Comparison of ENCODE assay signal across 36 cellular contexts in the genomic region with DNA sequence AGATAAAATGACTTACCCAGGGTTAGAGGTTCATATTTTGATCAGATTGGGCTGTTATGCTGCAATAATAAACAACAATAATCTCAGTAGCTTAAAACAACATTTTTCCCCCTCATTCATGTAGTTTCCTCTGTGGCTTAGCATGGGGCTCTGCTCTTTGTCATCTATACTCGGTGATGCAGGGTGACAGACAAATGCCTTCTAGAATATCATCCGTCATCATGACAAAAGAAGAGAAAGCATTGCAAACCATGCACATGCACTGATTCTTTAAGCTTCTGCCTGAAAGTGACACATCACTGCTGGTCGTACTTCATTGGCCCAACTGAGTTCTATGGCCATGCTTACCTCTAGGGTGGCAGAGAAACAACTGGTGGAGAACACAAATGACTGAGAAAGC. TPM values are rescaled to one million over a fixed set of nuclear protein-coding genes. Genes with fewer than 3 reads are reported as not detected.
"Had no signal": no experiment of that assay in that cellular context is flagged by ENCODE, and none has a peak within 500 bp of the region (broad histone marks: within the 10 kb centered on the region; RNA-seq: fewer than 3 reads in every experiment).

No MANE protein-coding gene starts in this region.

- DNase-seq: Karpas-422, Kasumi-1, KG1, MG63, MM.1S, MV-4-11, NCI-H1048, NCI-H1092, NCI-H1092 treated with DMSO at 0.1 percent for 48 hours, NCI-H1105, NCI-H1105 treated with DMSO at 0.1 percent for 48 hours, NCI-H1417, NCI-H1417 treated with DMSO at 0.1 percent for 48 hours, NCI-H1436, NCI-H1436 treated with DMSO at 0.1 percent for 48 hours, NCI-H146, NCI-H1694, NCI-H1694 treated with DMSO at 0.1 percent for 48 hours, NCI-H187, NCI-H187 treated with DMSO at 0.1 percent for 48 hours, NCI-H1930, NCI-H2029, NCI-H2029 treated with DMSO at 0.1 percent for 48 hours, NCI-H2081, NCI-H2081 treated with DMSO at 0.1 percent for 48 hours, NCI-H2107, NCI-H2171, NCI-H2171 treated with DMSO at 0.1 percent for 48 hours, NCI-H2227 treated with DMSO at 0.1 percent for 48 hours, NCI-H226, NCI-H345, NCI-H446, NCI-H446 treated with DMSO at 0.1 percent for 48 hours had no signal

- H3K9ac ChIP-seq: KMS-11 had no signal

- H3K9me3 ChIP-seq: MG63 had no signal

- H3K4me2 ChIP-seq: KMS-11 had no signal

- H3K36me3 ChIP-seq: MG63 had no signal

- H3K27ac ChIP-seq: KMS-11 had no signal

- H3K4me3 ChIP-seq: MG63 had no signal

- H3K27me3 ChIP-seq: MG63 had no signal

RNA-seq across cellular contexts. Expression of a gene that starts 58.8 kb away (rescaled TPM):
- total RNA-seq: MCF 10A, NCI-H460 had no signal
